2 cellular contexts compared by ENCODE assay signal in genomic region chr6:21187485-21187884, GRCh38.
TF ChIP-seq lines count a peak whose summit lies in the region.

No MANE protein-coding gene starts in this region.

TF ChIP-seq in GM23338, 12 proteins besides CTCF, POLR2A, EP300 and RAD21 (continued from another document):
- TF ChIP-seq ZNF462 (CRISPR knock-in tag; IDR thresholded peaks at IDR 0.05) = no peak
- TF ChIP-seq REST (IDR thresholded peaks at IDR 0.05; ENCODE audit: unreplicated experiment) = no peak
- TF ChIP-seq ZNF114 (CRISPR knock-in tag; IDR thresholded peaks at IDR 0.05) = no peak
- TF ChIP-seq STAT1 (IDR thresholded peaks at IDR 0.05; ENCODE audit: unreplicated experiment) = no peak

TF ChIP-seq in WTC11, 78 proteins besides CTCF, POLR2A, EP300 and RAD21 (continued from another document):
- no peak for TF ChIP-seq ATF2 (CRISPR knock-in tag; IDR thresholded peaks at IDR 0.05; ENCODE audit: borderline replicate concordance, low read depth)
